Comparison of ENCODE assay signal across 13 cellular contexts in the genomic region with DNA sequence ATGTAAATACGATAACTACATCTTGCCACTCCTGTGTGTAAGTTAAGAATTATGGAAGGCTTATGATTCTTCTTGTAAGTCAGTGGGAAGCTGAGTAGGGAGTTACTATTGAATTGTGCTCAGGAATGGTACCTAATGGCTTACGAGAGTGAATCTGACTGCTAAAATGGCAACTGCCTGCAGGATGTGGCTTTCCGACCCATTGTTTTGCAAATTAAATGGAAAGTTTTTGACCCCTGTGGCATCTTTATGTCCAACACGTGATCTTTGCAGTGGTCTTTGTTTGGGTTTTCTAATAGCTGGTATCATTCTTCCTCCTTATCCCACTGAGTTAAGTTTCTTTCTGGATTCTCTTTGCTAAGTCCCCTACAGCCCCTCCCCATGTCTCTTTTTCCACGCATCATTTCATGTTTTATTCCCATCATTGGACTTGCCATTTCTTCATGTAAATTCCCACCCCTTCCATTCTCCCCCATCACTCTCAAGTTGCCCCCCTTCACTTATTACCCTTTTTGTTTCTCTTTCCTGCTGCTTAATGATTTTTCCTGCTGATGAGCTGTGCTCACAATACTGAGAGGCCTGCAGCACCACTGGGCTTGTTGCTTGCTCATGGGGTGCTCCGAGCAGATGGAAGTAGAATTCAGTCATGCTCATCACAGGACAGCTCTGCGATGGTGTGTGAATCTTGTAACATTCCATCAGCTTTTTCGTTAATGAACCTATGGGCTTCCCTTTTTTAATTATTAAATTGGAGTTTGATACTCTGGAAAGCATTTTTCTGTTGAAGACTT.
"Had no signal": no experiment of that assay in that cellular context is flagged by ENCODE, and none has a peak within 500 bp of the region (broad histone marks: within the 10 kb centered on the region; RNA-seq: fewer than 3 reads in every experiment).

No MANE protein-coding gene starts in this region.

- DNase-seq: activated naive CD4-positive, alpha-beta T cell treated with Interleukin-2 at 50 U/mL for 16 hours; activated T-cell treated with anti-CD3 and anti-CD28 coated beads for 4 hours; hypothalamus; left lung; mammary epithelial cell; naive B cell; nucleus accumbens; posterior cingulate gyrus; SW 1271 had no signal

- H3K36me3 Mint-ChIP-seq: naive B cell; stimulated activated effector memory CD8-positive, alpha-beta T cell treated with anti-CD3 and anti-CD28 coated beads, Interleukin-12 subunit alpha, Interleukin-12 subunit beta, amount 100 ng/mL, for 72 hours had no signal

- ATAC-seq: activated CD4-positive, CD25-positive, alpha-beta regulatory T cell treated with anti-CD3 and anti-CD28 coated beads, Interleukin-2, amount 50 U/mL, for 24 hours; left lung; stimulated activated effector memory CD8-positive, alpha-beta T cell treated with anti-CD3 and anti-CD28 coated beads, Interleukin-12 subunit alpha, Interleukin-12 subunit beta, amount 100 ng/mL, for 72 hours had no signal

- H3K27me3 Mint-ChIP-seq: naive B cell had no signal

- H3K4me3 ChIP-seq: ascending aorta, esophagus muscularis mucosa, left lung had no signal

- H3K4me3 Mint-ChIP-seq: naive B cell; stimulated activated effector memory CD8-positive, alpha-beta T cell treated with anti-CD3 and anti-CD28 coated beads, Interleukin-12 subunit alpha, Interleukin-12 subunit beta, amount 100 ng/mL, for 72 hours had no signal

- H3K27me3 ChIP-seq: ascending aorta, esophagus muscularis mucosa, left lung had no signal

- H3K27ac Mint-ChIP-seq: stimulated activated effector memory CD8-positive, alpha-beta T cell treated with anti-CD3 and anti-CD28 coated beads, Interleukin-12 subunit alpha, Interleukin-12 subunit beta, amount 100 ng/mL, for 72 hours had no signal

- H3K4me1 Mint-ChIP-seq: naive B cell; stimulated activated effector memory CD8-positive, alpha-beta T cell treated with anti-CD3 and anti-CD28 coated beads, Interleukin-12 subunit alpha, Interleukin-12 subunit beta, amount 100 ng/mL, for 72 hours had no signal

- H3K36me3 ChIP-seq: ascending aorta, esophagus muscularis mucosa, left lung had no signal
